14 cellular contexts compared by ENCODE assay signal in genomic region chr2:105357122-105357521, GRCh38. TPM values are rescaled to one million over a fixed set of nuclear protein-coding genes. Genes with fewer than 3 reads are reported as not detected.
DNase-seq lines count a peak whose midpoint lies in the region; ATAC-seq and TF ChIP-seq lines count a peak whose summit lies in the region.
"Had no signal": no experiment of that assay in that cellular context is flagged by ENCODE, and none has a peak within 500 bp of the region (broad histone marks: within the 10 kb centered on the region; RNA-seq: fewer than 3 reads in every experiment).

No MANE protein-coding gene starts in this region.

- CTCF ChIA-PET in MCF 10A (lab: Yijun Ruan, JAX) (interaction anchor here (0.9 to 2.9 kb wide), 4 partner anchors 12 to 156 kb away, joined by 3 to 19 read pairs (median 4); no protein-coding TSS in a partner anchor), PC-9 (lab: Charles Lee) (no interaction called here)

- H3K27me3 Mint-ChIP-seq in MCF 10A (ENCODE audit: insufficient read depth, unreplicated experiment) = no peaks in the 10 kb centered on the region
- H3K27me3 Mint-ChIP-seq in stimulated activated naive CD8-positive, alpha-beta T cell treated with anti-CD3 and anti-CD28 coated beads, Interleukin-15, Interleukin-2, amounts not matched to agents 100 ng/mL and 50 ng/mL, for 24 hours = no peaks in the 10 kb centered on the region
- no peaks in the 10 kb centered on the region for H3K27me3 Mint-ChIP-seq in progenitor cell of endocrine pancreas
- H3K27me3 Mint-ChIP-seq in activated T-helper 2 cell treated with anti-CD3 and anti-CD28 coated beads, Interferon-gamma antibody, Interleukin-2, Interleukin-4, amounts not matched to agents 10 μg/mL and 5 μg/mL and 100 μg/mL, durations not matched to agents 14 hours and 24 hours and 36 hours (ENCODE audit: low read depth) = no peaks in the 10 kb centered on the region
- H3K27me3 Mint-ChIP-seq: CD4-positive, CD25-positive, alpha-beta regulatory T cell; IgD-negative memory B cell had no signal

- H3K36me3 Mint-ChIP-seq in MCF 10A (ENCODE audit: insufficient read depth, unreplicated experiment) (peaks cover 76% of the 10 kb centered on the region), progenitor cell of endocrine pancreas (ENCODE audit: insufficient read depth) (peaks cover 16% of the 10 kb centered on the region)
- H3K36me3 Mint-ChIP-seq in stimulated activated naive CD8-positive, alpha-beta T cell treated with anti-CD3 and anti-CD28 coated beads, Interleukin-15, Interleukin-2, amounts not matched to agents 100 ng/mL and 50 ng/mL, for 24 hours (ENCODE audit: low read depth) = peaks cover 69% of the 10 kb centered on the region
- H3K36me3 Mint-ChIP-seq in activated T-helper 2 cell treated with anti-CD3 and anti-CD28 coated beads, Interferon-gamma antibody, Interleukin-2, Interleukin-4, amounts not matched to agents 10 μg/mL and 5 μg/mL and 100 μg/mL, durations not matched to agents 14 hours and 24 hours and 36 hours (ENCODE audit: low read depth) = peaks cover 75% of the 10 kb centered on the region

- TSS peak; percentile 7 for BruUV-seq in MCF 10A (replicated peaks; lab: Mats Ljungman, UMichigan)
- BruUV-seq in PC-9 (replicated peaks; lab: Mats Ljungman, UMichigan) = no TSS peak

- H3K9me3 Mint-ChIP-seq in MCF 10A (ENCODE audit: unreplicated experiment) (no peaks in the 10 kb centered on the region), progenitor cell of endocrine pancreas (ENCODE audit: low read depth) (peaks cover 4% of the 10 kb centered on the region)
- peaks cover 4% of the 10 kb centered on the region for H3K9me3 Mint-ChIP-seq in stimulated activated naive CD8-positive, alpha-beta T cell treated with anti-CD3 and anti-CD28 coated beads, Interleukin-15, Interleukin-2, amounts not matched to agents 100 ng/mL and 50 ng/mL, for 24 hours
- H3K9me3 Mint-ChIP-seq in activated T-helper 2 cell treated with anti-CD3 and anti-CD28 coated beads, Interferon-gamma antibody, Interleukin-2, Interleukin-4, amounts not matched to agents 10 μg/mL and 5 μg/mL and 100 μg/mL, durations not matched to agents 14 hours and 24 hours and 36 hours = peaks cover 9% of the 10 kb centered on the region

- POLR2A ChIA-PET in MCF 10A (lab: Yijun Ruan, JAX) = interaction anchor here (0.7 to 1.1 kb wide), 4 partner anchors 19 to 47 kb away, joined by 3 to 5 read pairs (median 4); no protein-coding TSS in a partner anchor
- POLR2A ChIA-PET in PC-9 (lab: Charles Lee; ENCODE audit: unreplicated experiment) = no interaction called here

- TF ChIP-seq POLR2A in breast epithelium (IDR thresholded peaks at IDR 0.05) = no peak

- no peaks in the 10 kb centered on the region for H3K27me3 ChIP-seq in breast epithelium
- no peaks in the 10 kb centered on the region for H3K27me3 ChIP-seq in PC-9 (ENCODE audit: insufficient read depth, low read depth)
- H3K27me3 ChIP-seq: BLaER1 treated with 17β-estradiol and CSF1 and Interleukin-3, amounts not matched to agents 10 nM and 100 nM had no signal

- no peak for ATAC-seq in stimulated activated naive CD8-positive, alpha-beta T cell treated with anti-CD3 and anti-CD28 coated beads, Interleukin-15, Interleukin-2, amounts not matched to agents 100 U/mL and 50 U/mL, for 24 hours

- H3K4me1 Mint-ChIP-seq in MCF 10A (ENCODE audit: insufficient read depth, unreplicated experiment) = peaks cover 5% of the 10 kb centered on the region
- H3K4me1 Mint-ChIP-seq in stimulated activated naive CD8-positive, alpha-beta T cell treated with anti-CD3 and anti-CD28 coated beads, Interleukin-15, Interleukin-2, amounts not matched to agents 100 ng/mL and 50 ng/mL, for 24 hours (ENCODE audit: low read depth) = peaks cover 10% of the 10 kb centered on the region
- H3K4me1 Mint-ChIP-seq in progenitor cell of endocrine pancreas (ENCODE audit: low read depth) = no peaks in the 10 kb centered on the region
- peaks cover 15% of the 10 kb centered on the region for H3K4me1 Mint-ChIP-seq in activated T-helper 2 cell treated with anti-CD3 and anti-CD28 coated beads, Interferon-gamma antibody, Interleukin-2, Interleukin-4, amounts not matched to agents 10 μg/mL and 5 μg/mL and 100 μg/mL, durations not matched to agents 14 hours and 24 hours and 36 hours (ENCODE audit: low read depth)

- H3K9me2 ChIP-seq in PC-9 (ENCODE audit: insufficient read depth) = no peaks in the 10 kb centered on the region

- H3K79me2 ChIP-seq in PC-9 (ENCODE audit: low read depth) = no peaks in the 10 kb centered on the region

- H3K27ac Mint-ChIP-seq in MCF 10A (ENCODE audit: low read depth, unreplicated experiment) = no peak overlapping the region
- peak overlapping the region; percentile 22 for H3K27ac Mint-ChIP-seq in stimulated activated naive CD8-positive, alpha-beta T cell treated with anti-CD3 and anti-CD28 coated beads, Interleukin-15, Interleukin-2, amounts not matched to agents 100 ng/mL and 50 ng/mL, for 24 hours
- H3K27ac Mint-ChIP-seq in progenitor cell of endocrine pancreas = peak overlapping the region; percentile 9
- H3K27ac Mint-ChIP-seq in activated T-helper 2 cell treated with anti-CD3 and anti-CD28 coated beads, Interferon-gamma antibody, Interleukin-2, Interleukin-4, amounts not matched to agents 10 μg/mL and 5 μg/mL and 100 μg/mL, durations not matched to agents 14 hours and 24 hours and 36 hours = no peak overlapping the region
- H3K27ac Mint-ChIP-seq: CD4-positive, CD25-positive, alpha-beta regulatory T cell; IgD-negative memory B cell had no signal

- no peak for TF ChIP-seq CTCF in MCF 10A (IDR thresholded peaks at IDR 0.05; ENCODE audit: unreplicated experiment)
- TF ChIP-seq CTCF in breast epithelium (IDR thresholded peaks at IDR 0.05) = no peak
- TF ChIP-seq CTCF in PC-9 (conservative IDR thresholded peaks at IDR 0.05) = no peak
- TF ChIP-seq CTCF in progenitor cell of endocrine pancreas (IDR thresholded peaks at IDR 0.05; ENCODE audit: unreplicated experiment) = no peak

- H4K20me1 ChIP-seq in PC-9 (ENCODE audit: insufficient read depth) = no peaks in the 10 kb centered on the region
- H4K20me1 ChIP-seq: BLaER1 treated with 17β-estradiol and CSF1 and Interleukin-3, amounts not matched to agents 10 nM and 100 nM had no signal

- H3K4me3 Mint-ChIP-seq in MCF 10A (ENCODE audit: unreplicated experiment) = no peak overlapping the region
- no peak overlapping the region for H3K4me3 Mint-ChIP-seq in stimulated activated naive CD8-positive, alpha-beta T cell treated with anti-CD3 and anti-CD28 coated beads, Interleukin-15, Interleukin-2, amounts not matched to agents 100 ng/mL and 50 ng/mL, for 24 hours
- no peak overlapping the region for H3K4me3 Mint-ChIP-seq in progenitor cell of endocrine pancreas (ENCODE audit: low read depth)
- no peak overlapping the region for H3K4me3 Mint-ChIP-seq in activated T-helper 2 cell treated with anti-CD3 and anti-CD28 coated beads, Interferon-gamma antibody, Interleukin-2, Interleukin-4, amounts not matched to agents 10 μg/mL and 5 μg/mL and 100 μg/mL, durations not matched to agents 14 hours and 24 hours and 36 hours (ENCODE audit: low read depth)
- H3K4me3 Mint-ChIP-seq: CD4-positive, CD25-positive, alpha-beta regulatory T cell; IgD-negative memory B cell had no signal

- no peak overlapping the region for H2AFZ ChIP-seq in PC-9

- intact Hi-C loops in MCF 10A (cut with micrococcal nuclease) = loop anchor here (5.0 kb wide), 1 partner anchor 40 kb away; the partner anchor contains the start of gene FHL2
- intact Hi-C loops in breast epithelium (cut with DNase I; ENCODE audit: low total_unique reads) = no loop called here
- intact Hi-C loops in PC-9 (cut with micrococcal nuclease; ENCODE audit: unreplicated experiment) = no loop called here
- intact Hi-C loops in activated T-helper 2 cell treated with anti-CD3 and anti-CD28 coated beads, Interferon-gamma antibody, Interleukin-2, Interleukin-4, amounts not matched to agents 10 μg/mL and 5 μg/mL and 100 μg/mL, durations not matched to agents 14 hours and 24 hours and 36 hours (cut with micrococcal nuclease) = no loop called here

- no peak overlapping the region for H3K4me3 ChIP-seq in breast epithelium
- no peak overlapping the region for H3K4me3 ChIP-seq in PC-9
- H3K4me3 ChIP-seq: BLaER1 treated with 17β-estradiol and CSF1 and Interleukin-3, amounts not matched to agents 10 nM and 100 nM had no signal

- H3K4me1 ChIP-seq in breast epithelium (no peaks in the 10 kb centered on the region), PC-9 (replicated peaks; ENCODE audit: insufficient read depth) (no peaks in the 10 kb centered on the region)

- H3F3A ChIP-seq in PC-9 (ENCODE audit: insufficient read depth, low read depth) = peaks cover 75% of the 10 kb centered on the region

- peaks cover 4% of the 10 kb centered on the region for H3K36me3 ChIP-seq in breast epithelium
- peaks cover 45% of the 10 kb centered on the region for H3K36me3 ChIP-seq in PC-9 (ENCODE audit: low read depth)

- no peak overlapping the region for H3K4me2 ChIP-seq in PC-9
- H3K4me2 ChIP-seq: BLaER1 treated with 17β-estradiol and CSF1 and Interleukin-3, amounts not matched to agents 10 nM and 100 nM had no signal

- peaks cover 6 to 17% of the 10 kb centered on the region in 2 donors for H3K9me3 ChIP-seq in breast epithelium
- no peaks in the 10 kb centered on the region for H3K9me3 ChIP-seq in PC-9 (ENCODE audit: insufficient read depth, low read depth)

- DNase-seq in MCF 10A (ENCODE audit: unreplicated experiment) = no peak
- no peak for DNase-seq in breast epithelium (ENCODE audit: low spot score in 2 of 2)
- DNase-seq in stimulated activated naive CD8-positive, alpha-beta T cell treated with anti-CD3 and anti-CD28 coated beads, Interleukin-15, Interleukin-2, amounts not matched to agents 100 U/mL and 50 U/mL, for 24 hours = no peak
- DNase-seq in PC-9 = no peak
- no peak for DNase-seq in progenitor cell of endocrine pancreas (ENCODE audit: low spot score, unreplicated experiment)
- no peak for DNase-seq in NCI-H69 (lab: John Stamatoyannopoulos, UW)
- DNase-seq in activated T-helper 2 cell treated with anti-CD3 and anti-CD28 coated beads, Interferon-gamma antibody, Interleukin-2, Interleukin-4, amounts not matched to agents 10 μg/mL and 5 μg/mL and 100 μg/mL, durations not matched to agents 14 hours and 24 hours and 36 hours (ENCODE audit: low spot score) = no peak
- DNase-seq: ACHN; CD4-positive, CD25-positive, alpha-beta regulatory T cell; DMS 273 treated with DMSO at 0.1 percent for 48 hours; HCEC 1CT had no signal

- H3K27ac ChIP-seq in breast epithelium (no peak overlapping the region), PC-9 (peak overlapping the region; percentile 20; the same call in 1 of the 2 replicates)
- H3K27ac ChIP-seq: BLaER1 treated with 17β-estradiol and CSF1 and Interleukin-3, amounts not matched to agents 10 nM and 100 nM had no signal

RNA-seq across cellular contexts. Expression of gene C2orf49, which starts 19.8 kb away (rescaled TPM):
- 24.2 and 24.5 TPM in 2 replicates for total RNA-seq in MCF 10A (2022)
- total RNA-seq in breast epithelium = 10 to 100 TPM; 20.0 to 31.6 (median 23.0) TPM
- total RNA-seq in PC-9 (2021) = 16.2 and 19.8 TPM in 2 replicates
- total RNA-seq in progenitor cell of endocrine pancreas = 24.7 and 27.2 TPM in 2 replicates
- 18.6 and 19.0 TPM in 2 replicates for total RNA-seq in activated T-helper 2 cell treated with anti-CD3 and anti-CD28 coated beads, Interferon-gamma antibody, Interleukin-2, Interleukin-4, amounts not matched to agents 10 μg/mL and 5 μg/mL and 100 μg/mL, durations not matched to agents 14 hours and 24 hours and 36 hours

RNA-seq across cellular contexts. Expression of gene TGFBRAP1, which starts 27.6 kb away (rescaled TPM):
- total RNA-seq in MCF 10A (2022) = 16.8 and 19.3 TPM in 2 replicates
- 10 to 100 TPM; 24.6 to 29.8 (median 28.5) TPM for total RNA-seq in breast epithelium
- total RNA-seq in PC-9 (2021) = 11.4 and 16.7 TPM in 2 replicates
- total RNA-seq in progenitor cell of endocrine pancreas = 19.7 and 20.0 TPM in 2 replicates
- 23.4 and 24.2 TPM in 2 replicates for total RNA-seq in activated T-helper 2 cell treated with anti-CD3 and anti-CD28 coated beads, Interferon-gamma antibody, Interleukin-2, Interleukin-4, amounts not matched to agents 10 μg/mL and 5 μg/mL and 100 μg/mL, durations not matched to agents 14 hours and 24 hours and 36 hours

RNA-seq across cellular contexts. Expression of gene FHL2, which starts 41.7 kb away (rescaled TPM):
- total RNA-seq in MCF 10A (2022) = 77.3 and 93.2 TPM in 2 replicates
- total RNA-seq in breast epithelium = 100 to 1,000 TPM in 1 of 3 donors, 10 to 100 TPM in 2; 20.0 to 128 (median 98.2) TPM
- total RNA-seq in PC-9 (2021) = 109 and 117 TPM in 2 replicates
- total RNA-seq in progenitor cell of endocrine pancreas = 2.2 and 3.0 TPM in 2 replicates
- total RNA-seq in activated T-helper 2 cell treated with anti-CD3 and anti-CD28 coated beads, Interferon-gamma antibody, Interleukin-2, Interleukin-4, amounts not matched to agents 10 μg/mL and 5 μg/mL and 100 μg/mL, durations not matched to agents 14 hours and 24 hours and 36 hours = 5.3 and 5.6 TPM in 2 replicates

Comparison
In these comparisons a context has a peak if more than half of its experiments do, and no peak if none do; other contexts are left out.
1. H3K27ac Mint-ChIP-seq: peak in stimulated activated naive CD8-positive, alpha-beta T cell treated with anti-CD3 and anti-CD28 coated beads, Interleukin-15, Interleukin-2, amounts not matched to agents 100 ng/mL and 50 ng/mL, for 24 hours (single experiment) and progenitor cell of endocrine pancreas (single experiment); none in MCF 10A (single experiment) and activated T-helper 2 cell treated with anti-CD3 and anti-CD28 coated beads, Interferon-gamma antibody, Interleukin-2, Interleukin-4, amounts not matched to agents 10 μg/mL and 5 μg/mL and 100 μg/mL, durations not matched to agents 14 hours and 24 hours and 36 hours (single experiment).